In the genomic region with DNA sequence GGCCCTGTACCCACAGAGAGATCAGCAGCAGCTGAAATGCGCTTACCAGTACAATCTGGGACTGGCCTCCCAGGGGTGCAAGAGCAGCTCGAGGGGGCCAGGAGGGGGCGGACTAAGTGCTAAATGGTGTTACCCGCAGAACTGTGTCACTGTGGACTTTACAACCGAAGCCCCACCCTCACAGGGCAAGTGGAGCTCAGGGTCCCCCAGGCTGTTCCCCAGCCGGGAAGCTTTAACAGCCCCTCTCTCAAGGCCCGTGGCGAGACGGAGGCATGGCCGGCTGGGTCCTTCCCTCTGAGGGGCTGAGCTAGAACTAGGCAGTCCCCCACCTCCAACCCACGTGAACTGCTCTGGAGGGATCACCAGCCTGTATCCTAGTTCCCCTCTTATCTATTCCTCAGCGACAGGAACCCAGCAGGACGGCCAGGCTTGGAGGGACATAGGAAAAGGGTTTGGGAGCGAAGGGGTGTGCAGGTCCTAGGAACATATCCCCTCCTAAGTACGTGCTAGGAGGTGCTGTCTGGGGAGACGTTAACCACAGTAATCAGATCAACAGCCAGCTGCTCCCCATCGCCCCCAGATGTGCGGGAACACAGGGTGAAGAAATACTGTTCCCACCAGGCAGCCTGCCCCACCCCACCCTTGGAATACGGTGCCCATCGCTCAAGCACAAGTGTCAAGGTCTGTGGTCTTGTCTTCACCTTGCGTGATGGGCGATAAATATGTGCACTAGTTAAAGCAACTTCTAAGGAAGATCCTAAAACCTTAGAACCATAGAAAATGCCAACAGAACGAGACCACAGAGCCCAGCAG, we compare ENCODE assay signal across 10 cellular contexts. TPM values are rescaled to one million over a fixed set of nuclear protein-coding genes. Genes with fewer than 3 reads are reported as not detected.
DNase-seq lines count a peak whose midpoint lies in the region; ATAC-seq, FAIRE-seq and TF ChIP-seq lines count a peak whose summit lies in the region.
"Had no signal": no experiment of that assay in that cellular context is flagged by ENCODE, and none has a peak within 500 bp of the region (broad histone marks: within the 10 kb centered on the region; RNA-seq: fewer than 3 reads in every experiment).

No MANE protein-coding gene starts in this region.

- FAIRE-seq in urothelium cell line (lab: Jason Lieb, UNC), result no peak

- H3K27ac Mint-ChIP-seq in WTC11, result peak overlapping the region; percentile 71
- H3K27ac Mint-ChIP-seq in effector memory CD8-positive, alpha-beta T cell, result peak overlapping the region; percentile 89 to 96

- ATAC-seq in WTC11, result no peak; the same call in 1 of the 2 replicates
- peak; percentile 13 for ATAC-seq in effector memory CD8-positive, alpha-beta T cell (replicated peaks)
- ATAC-seq in GM21360 (IDR thresholded peaks at IDR 0.05; ENCODE audit: unreplicated experiment), result no peak
- no peak for ATAC-seq in GM19452 (IDR thresholded peaks at IDR 0.05; ENCODE audit: unreplicated experiment)

- DNase-seq in Daoy (ENCODE audit: low read depth) (peak; percentile 56), WTC11 (ENCODE audit: low spot score) (no peak), NCI-H146 (lab: John Stamatoyannopoulos, UW) (no peak), urothelium cell line (ENCODE audit: low spot score) (no peak)
- peak; percentile 39 to 43 (median 41) for DNase-seq in effector memory CD8-positive, alpha-beta T cell

- peaks cover 63% of the 10 kb centered on the region for H3K4me1 Mint-ChIP-seq in WTC11
- peaks cover 55 to 57% of the 10 kb centered on the region in 2 donors for H3K4me1 Mint-ChIP-seq in effector memory CD8-positive, alpha-beta T cell (ENCODE audit: low read depth in 2 of 2)

- no peak overlapping the region for H3K4me3 Mint-ChIP-seq in WTC11
- peak overlapping the region; percentile 77 to 85 for H3K4me3 Mint-ChIP-seq in effector memory CD8-positive, alpha-beta T cell

- POLR2A ChIA-PET in WTC11 (lab: Charles Lee), result no interaction called here

- H3K9me3 Mint-ChIP-seq in WTC11, result no peaks in the 10 kb centered on the region
- H3K9me3 Mint-ChIP-seq in effector memory CD8-positive, alpha-beta T cell, result no peaks in the 10 kb centered on the region

- TF ChIP-seq CTCF in WTC11 (IDR thresholded peaks at IDR 0.05), result no peak

- peaks cover 6% of the 10 kb centered on the region for H3K36me3 Mint-ChIP-seq in WTC11
- H3K36me3 Mint-ChIP-seq in effector memory CD8-positive, alpha-beta T cell (ENCODE audit: insufficient read depth), result peaks cover 22% of the 10 kb centered on the region

- H3K4me3 ChIP-seq in skin epidermis, result no peak overlapping the region

- no peaks in the 10 kb centered on the region for H3K27me3 Mint-ChIP-seq in WTC11 (ENCODE audit: low read depth)
- H3K27me3 Mint-ChIP-seq in effector memory CD8-positive, alpha-beta T cell, result no peaks in the 10 kb centered on the region

- CTCF ChIA-PET in WTC11 (lab: Charles Lee), result interaction anchor here (0.8 to 3.2 kb wide), 8 partner anchors 10 to 191 kb away, joined by 3 to 19 read pairs (median 5); partner anchors contain the start of gene ZBTB17

- peak overlapping the region in 20 of 21 experiments; percentile 53 to 96 (median 87) for H3K27ac ChIP-seq in skin epidermis

TF ChIP-seq in WTC11, 78 proteins besides CTCF, POLR2A, EP300 and RAD21:
- TF ChIP-seq GRHL2 (CRISPR knock-in tag; IDR thresholded peaks at IDR 0.05; ENCODE audit: insufficient replicate concordance, severe bottlenecking) (no peak), ELF4 (CRISPR knock-in tag; IDR thresholded peaks at IDR 0.05; ENCODE audit: low read depth) (no peak), MLX (CRISPR knock-in tag; IDR thresholded peaks at IDR 0.05) (no peak), GABPB1 (CRISPR knock-in tag; IDR thresholded peaks at IDR 0.05) (no peak), NR3C1 (CRISPR knock-in tag; conservative IDR thresholded peaks at IDR 0.05; ENCODE audit: low read depth) (no peak), STAT6 (CRISPR knock-in tag; conservative IDR thresholded peaks at IDR 0.05; ENCODE audit: low read depth) (no peak), ZSCAN18 (CRISPR knock-in tag; IDR thresholded peaks at IDR 0.05) (no peak), AFF4 (CRISPR knock-in tag; IDR thresholded peaks at IDR 0.05; ENCODE audit: borderline replicate concordance) (no peak), SMAD4 (CRISPR knock-in tag; IDR thresholded peaks at IDR 0.05) (no peak), ZNF671 (CRISPR knock-in tag; IDR thresholded peaks at IDR 0.05) (no peak), SP1 (CRISPR knock-in tag; conservative IDR thresholded peaks at IDR 0.05) (no peak)
- TF ChIP-seq, protein P1, sequence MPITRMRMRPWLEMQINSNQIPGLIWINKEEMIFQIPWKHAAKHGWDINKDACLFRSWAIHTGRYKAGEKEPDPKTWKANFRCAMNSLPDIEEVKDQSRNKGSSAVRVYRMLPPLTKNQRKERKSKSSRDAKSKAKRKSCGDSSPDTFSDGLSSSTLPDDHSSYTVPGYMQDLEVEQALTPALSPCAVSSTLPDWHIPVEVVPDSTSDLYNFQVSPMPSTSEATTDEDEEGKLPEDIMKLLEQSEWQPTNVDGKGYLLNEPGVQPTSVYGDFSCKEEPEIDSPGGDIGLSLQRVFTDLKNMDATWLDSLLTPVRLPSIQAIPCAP (CRISPR knock-in tag; IDR thresholded peaks at IDR 0.05), result no peak

RNA-seq across cellular contexts. Expression of gene ZBTB17, which starts 24.4 kb away (rescaled TPM):
- total RNA-seq in Daoy (2014; rRNA removed; shearing (Covaris generic)), result 43.1 and 53.5 TPM in 2 replicates
- 27.6 to 32.0 TPM (median 27.9 TPM) in 3 replicates for total RNA-seq in WTC11 (2021)

RNA-seq across cellular contexts. Expression of gene SRARP, which starts 52.5 kb away (rescaled TPM):
- total RNA-seq in Daoy (2014; rRNA removed; shearing (Covaris generic)), result not detected in 2 replicates
- 0.11 TPM in 1 of 3 replicates, not detected in the others for total RNA-seq in WTC11 (2021)
- total RNA-seq: HT1080, lower leg skin had no signal

Comparison
In these comparisons a context has a peak if more than half of its experiments do, and no peak if none do; other contexts are left out.
1. DNase-seq: peak in Daoy (single experiment) and effector memory CD8-positive, alpha-beta T cell (3 of 3); none in WTC11 (single experiment), NCI-H146 (single experiment) and urothelium cell line (single experiment).